ENCODE assay signal across 1 cellular context in genomic region chr2:144580521-144581153, GRCh38.
TF ChIP-seq lines count a peak whose summit lies in the region.

No MANE protein-coding gene starts in this region.

TF ChIP-seq in K562, 482 proteins besides CTCF, POLR2A, EP300 and RAD21 (continued from another document and continues in another):
- TF ChIP-seq, protein P1, sequence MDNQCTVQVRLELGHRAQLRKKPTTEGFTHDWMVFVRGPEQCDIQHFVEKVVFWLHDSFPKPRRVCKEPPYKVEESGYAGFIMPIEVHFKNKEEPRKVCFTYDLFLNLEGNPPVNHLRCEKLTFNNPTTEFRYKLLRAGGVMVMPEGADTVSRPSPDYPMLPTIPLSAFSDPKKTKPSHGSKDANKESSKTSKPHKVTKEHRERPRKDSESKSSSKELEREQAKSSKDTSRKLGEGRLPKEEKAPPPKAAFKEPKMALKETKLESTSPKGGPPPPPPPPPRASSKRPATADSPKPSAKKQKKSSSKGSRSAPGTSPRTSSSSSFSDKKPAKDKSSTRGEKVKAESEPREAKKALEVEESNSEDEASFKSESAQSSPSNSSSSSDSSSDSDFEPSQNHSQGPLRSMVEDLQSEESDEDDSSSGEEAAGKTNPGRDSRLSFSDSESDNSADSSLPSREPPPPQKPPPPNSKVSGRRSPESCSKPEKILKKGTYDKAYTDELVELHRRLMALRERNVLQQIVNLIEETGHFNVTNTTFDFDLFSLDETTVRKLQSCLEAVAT (IDR thresholded peaks at IDR 0.05), result no peak
- TF ChIP-seq GABPA (tag; conservative IDR thresholded peaks at IDR 0.05; ENCODE audit: low read depth) (0 out of 2 replicates have a peak, but pooled peaks have one; percentile 22), ZNF444 (CRISPR knock-in tag; IDR thresholded peaks at IDR 0.05) (no peak), ARID1B (IDR thresholded peaks at IDR 0.05) (peak; percentile 93), BCL6 (CRISPR knock-in tag; IDR thresholded peaks at IDR 0.05) (no peak), EWSR1 (IDR thresholded peaks at IDR 0.05; ENCODE audit: borderline replicate concordance, low read depth, partially characterized antibody) (no peak), RBM15 (IDR thresholded peaks at IDR 0.05; ENCODE audit: insufficient read depth, low read length) (no peak), MEIS2 (IDR thresholded peaks at IDR 0.05; ENCODE audit: partially characterized antibody) (peak; percentile 82), MAFK (IDR thresholded peaks at IDR 0.05; ENCODE audit: low read length) (peak; percentile 65; the same call in 1 of the 2 replicates), IRF1 (CRISPR knock-in tag; IDR thresholded peaks at IDR 0.05; ENCODE audit: borderline replicate concordance) (no peak), PHB2 (IDR thresholded peaks at IDR 0.05; ENCODE audit: low read depth) (no peak), ZSCAN32 (CRISPR knock-in tag; IDR thresholded peaks at IDR 0.05) (no peak), SRSF1 (IDR thresholded peaks at IDR 0.05; ENCODE audit: low read depth, low read length) (no peak), ZBTB7A (IDR thresholded peaks at IDR 0.05; ENCODE audit: borderline replicate concordance, control insufficient read depth, low read depth, low read length) (no peak), HDAC6 (IDR thresholded peaks at IDR 0.05; ENCODE audit: low read depth, low read length) (no peak), MECOM (CRISPR knock-in tag; IDR thresholded peaks at IDR 0.05) (no peak; the same call in 1 of the 2 replicates), XRCC3 (IDR thresholded peaks at IDR 0.05) (no peak), HOMEZ (CRISPR knock-in tag; IDR thresholded peaks at IDR 0.05) (no peak), ZNF79 (CRISPR knock-in tag; IDR thresholded peaks at IDR 0.05; ENCODE audit: low read depth) (no peak), ILK (tag; IDR thresholded peaks at IDR 0.05; ENCODE audit: borderline replicate concordance, low read depth) (no peak), USF2 (CRISPR knock-in tag; IDR thresholded peaks at IDR 0.05) (no peak), ETV1 (tag; conservative IDR thresholded peaks at IDR 0.05; ENCODE audit: low read depth) (peak; percentile 88), PCBP2 (IDR thresholded peaks at IDR 0.05; ENCODE audit: low read depth, low read length, poor library complexity, severe bottlenecking) (no peak), ELF2 (CRISPR knock-in tag; IDR thresholded peaks at IDR 0.05) (no peak), E2F4 (CRISPR knock-in tag; IDR thresholded peaks at IDR 0.05; ENCODE audit: low read depth) (no peak), ZZZ3 (IDR thresholded peaks at IDR 0.05) (no peak), TGIF2 (CRISPR knock-in tag; IDR thresholded peaks at IDR 0.05) (no peak), FOXA1 (IDR thresholded peaks at IDR 0.05; ENCODE audit: borderline replicate concordance) (no peak), ARID4B (CRISPR knock-in tag; IDR thresholded peaks at IDR 0.05) (no peak), ZNF77 (CRISPR knock-in tag; IDR thresholded peaks at IDR 0.05) (no peak), PHF21A (IDR thresholded peaks at IDR 0.05; ENCODE audit: borderline replicate concordance, low read depth) (no peak), CBFA2T3 (IDR thresholded peaks at IDR 0.05) (peak; percentile 92), RNF2 (IDR thresholded peaks at IDR 0.05) (peak; percentile 98), ZNF212 (CRISPR knock-in tag; IDR thresholded peaks at IDR 0.05) (no peak), ZBTB34 (CRISPR knock-in tag; IDR thresholded peaks at IDR 0.05) (peak; percentile 86), MIER1 (IDR thresholded peaks at IDR 0.05; ENCODE audit: low read depth) (no peak), ZBTB1 (CRISPR knock-in tag; IDR thresholded peaks at IDR 0.05; ENCODE audit: borderline replicate concordance, low read depth) (no peak), XRCC5 (IDR thresholded peaks at IDR 0.05; ENCODE audit: low read depth, low read length) (no peak)
- TF ChIP-seq, protein P2, sequence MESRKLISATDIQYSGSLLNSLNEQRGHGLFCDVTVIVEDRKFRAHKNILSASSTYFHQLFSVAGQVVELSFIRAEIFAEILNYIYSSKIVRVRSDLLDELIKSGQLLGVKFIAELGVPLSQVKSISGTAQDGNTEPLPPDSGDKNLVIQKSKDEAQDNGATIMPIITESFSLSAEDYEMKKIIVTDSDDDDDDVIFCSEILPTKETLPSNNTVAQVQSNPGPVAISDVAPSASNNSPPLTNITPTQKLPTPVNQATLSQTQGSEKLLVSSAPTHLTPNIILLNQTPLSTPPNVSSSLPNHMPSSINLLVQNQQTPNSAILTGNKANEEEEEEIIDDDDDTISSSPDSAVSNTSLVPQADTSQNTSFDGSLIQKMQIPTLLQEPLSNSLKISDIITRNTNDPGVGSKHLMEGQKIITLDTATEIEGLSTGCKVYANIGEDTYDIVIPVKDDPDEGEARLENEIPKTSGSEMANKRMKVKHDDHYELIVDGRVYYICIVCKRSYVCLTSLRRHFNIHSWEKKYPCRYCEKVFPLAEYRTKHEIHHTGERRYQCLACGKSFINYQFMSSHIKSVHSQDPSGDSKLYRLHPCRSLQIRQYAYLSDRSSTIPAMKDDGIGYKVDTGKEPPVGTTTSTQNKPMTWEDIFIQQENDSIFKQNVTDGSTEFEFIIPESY (CRISPR knock-in tag; IDR thresholded peaks at IDR 0.05), result no peak
- TF ChIP-seq, protein P3, sequence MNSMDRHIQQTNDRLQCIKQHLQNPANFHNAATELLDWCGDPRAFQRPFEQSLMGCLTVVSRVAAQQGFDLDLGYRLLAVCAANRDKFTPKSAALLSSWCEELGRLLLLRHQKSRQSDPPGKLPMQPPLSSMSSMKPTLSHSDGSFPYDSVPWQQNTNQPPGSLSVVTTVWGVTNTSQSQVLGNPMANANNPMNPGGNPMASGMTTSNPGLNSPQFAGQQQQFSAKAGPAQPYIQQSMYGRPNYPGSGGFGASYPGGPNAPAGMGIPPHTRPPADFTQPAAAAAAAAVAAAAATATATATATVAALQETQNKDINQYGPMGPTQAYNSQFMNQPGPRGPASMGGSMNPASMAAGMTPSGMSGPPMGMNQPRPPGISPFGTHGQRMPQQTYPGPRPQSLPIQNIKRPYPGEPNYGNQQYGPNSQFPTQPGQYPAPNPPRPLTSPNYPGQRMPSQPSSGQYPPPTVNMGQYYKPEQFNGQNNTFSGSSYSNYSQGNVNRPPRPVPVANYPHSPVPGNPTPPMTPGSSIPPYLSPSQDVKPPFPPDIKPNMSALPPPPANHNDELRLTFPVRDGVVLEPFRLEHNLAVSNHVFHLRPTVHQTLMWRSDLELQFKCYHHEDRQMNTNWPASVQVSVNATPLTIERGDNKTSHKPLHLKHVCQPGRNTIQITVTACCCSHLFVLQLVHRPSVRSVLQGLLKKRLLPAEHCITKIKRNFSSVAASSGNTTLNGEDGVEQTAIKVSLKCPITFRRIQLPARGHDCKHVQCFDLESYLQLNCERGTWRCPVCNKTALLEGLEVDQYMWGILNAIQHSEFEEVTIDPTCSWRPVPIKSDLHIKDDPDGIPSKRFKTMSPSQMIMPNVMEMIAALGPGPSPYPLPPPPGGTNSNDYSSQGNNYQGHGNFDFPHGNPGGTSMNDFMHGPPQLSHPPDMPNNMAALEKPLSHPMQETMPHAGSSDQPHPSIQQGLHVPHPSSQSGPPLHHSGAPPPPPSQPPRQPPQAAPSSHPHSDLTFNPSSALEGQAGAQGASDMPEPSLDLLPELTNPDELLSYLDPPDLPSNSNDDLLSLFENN (IDR thresholded peaks at IDR 0.05; ENCODE audit: low read depth in 2 of 2, low read length in 2 of 2), result no peak; a peak in 1 of 4 replicates
- TF ChIP-seq, protein P4, sequence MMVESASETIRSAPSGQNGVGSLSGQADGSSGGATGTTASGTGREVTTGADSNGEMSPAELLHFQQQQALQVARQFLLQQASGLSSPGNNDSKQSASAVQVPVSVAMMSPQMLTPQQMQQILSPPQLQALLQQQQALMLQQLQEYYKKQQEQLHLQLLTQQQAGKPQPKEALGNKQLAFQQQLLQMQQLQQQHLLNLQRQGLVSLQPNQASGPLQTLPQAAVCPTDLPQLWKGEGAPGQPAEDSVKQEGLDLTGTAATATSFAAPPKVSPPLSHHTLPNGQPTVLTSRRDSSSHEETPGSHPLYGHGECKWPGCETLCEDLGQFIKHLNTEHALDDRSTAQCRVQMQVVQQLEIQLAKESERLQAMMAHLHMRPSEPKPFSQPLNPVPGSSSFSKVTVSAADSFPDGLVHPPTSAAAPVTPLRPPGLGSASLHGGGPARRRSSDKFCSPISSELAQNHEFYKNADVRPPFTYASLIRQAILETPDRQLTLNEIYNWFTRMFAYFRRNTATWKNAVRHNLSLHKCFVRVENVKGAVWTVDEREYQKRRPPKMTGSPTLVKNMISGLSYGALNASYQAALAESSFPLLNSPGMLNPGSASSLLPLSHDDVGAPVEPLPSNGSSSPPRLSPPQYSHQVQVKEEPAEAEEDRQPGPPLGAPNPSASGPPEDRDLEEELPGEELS (CRISPR knock-in tag; IDR thresholded peaks at IDR 0.05; ENCODE audit: borderline replicate concordance), result no peak
- TF ChIP-seq, protein P5, sequence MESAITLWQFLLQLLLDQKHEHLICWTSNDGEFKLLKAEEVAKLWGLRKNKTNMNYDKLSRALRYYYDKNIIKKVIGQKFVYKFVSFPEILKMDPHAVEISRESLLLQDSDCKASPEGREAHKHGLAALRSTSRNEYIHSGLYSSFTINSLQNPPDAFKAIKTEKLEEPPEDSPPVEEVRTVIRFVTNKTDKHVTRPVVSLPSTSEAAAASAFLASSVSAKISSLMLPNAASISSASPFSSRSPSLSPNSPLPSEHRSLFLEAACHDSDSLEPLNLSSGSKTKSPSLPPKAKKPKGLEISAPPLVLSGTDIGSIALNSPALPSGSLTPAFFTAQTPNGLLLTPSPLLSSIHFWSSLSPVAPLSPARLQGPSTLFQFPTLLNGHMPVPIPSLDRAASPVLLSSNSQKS (CRISPR knock-in tag; IDR thresholded peaks at IDR 0.05), result no peak
